In the genomic region with DNA sequence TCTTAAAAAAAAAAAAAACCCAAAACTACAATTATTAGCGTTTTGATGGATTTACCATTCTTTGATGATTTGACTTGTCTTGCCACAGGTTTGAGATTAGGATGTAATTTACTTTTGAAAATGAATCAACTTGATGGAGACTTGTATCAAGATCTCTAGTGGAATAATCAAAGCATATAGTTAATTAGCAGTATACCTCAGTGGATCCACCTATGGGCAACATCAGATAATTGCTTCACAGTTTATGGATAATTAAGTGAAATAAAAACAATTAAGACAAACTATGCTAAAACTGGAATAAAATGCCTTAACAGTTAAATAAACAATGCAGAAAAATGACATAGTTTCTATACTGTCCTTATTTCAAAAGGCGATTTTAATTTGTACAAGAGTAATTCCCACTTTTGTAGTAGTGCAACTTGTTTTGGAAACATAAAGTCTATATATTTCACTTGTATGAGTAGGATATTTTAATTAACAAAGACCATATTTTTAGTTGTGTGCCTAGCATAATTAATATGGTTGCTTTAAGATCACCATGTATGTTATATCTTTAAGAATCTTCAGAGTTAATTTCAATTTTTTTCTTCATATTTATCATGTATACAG, we compare ENCODE assay signal across 2 cellular contexts.
TF ChIP-seq lines count a peak whose summit lies in the region.

No MANE protein-coding gene starts in this region.

TF ChIP-seq in HCT116, 20 proteins besides CTCF, POLR2A, EP300 and RAD21 (continued from another document):
- TF ChIP-seq, protein P1, sequence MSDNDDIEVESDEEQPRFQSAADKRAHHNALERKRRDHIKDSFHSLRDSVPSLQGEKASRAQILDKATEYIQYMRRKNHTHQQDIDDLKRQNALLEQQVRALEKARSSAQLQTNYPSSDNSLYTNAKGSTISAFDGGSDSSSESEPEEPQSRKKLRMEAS (IDR thresholded peaks at IDR 0.05), result no peak
- no peak for TF ChIP-seq SP1 (IDR thresholded peaks at IDR 0.05; ENCODE audit: low read depth)
- TF ChIP-seq ZFX (IDR thresholded peaks at IDR 0.05), result no peak
- no peak for TF ChIP-seq CBX3 (IDR thresholded peaks at IDR 0.05; ENCODE audit: low read depth)
- no peak for TF ChIP-seq FOSL1 (IDR thresholded peaks at IDR 0.05; ENCODE audit: low read depth)
- no peak for TF ChIP-seq EZH2 (IDR thresholded peaks at IDR 0.05)
- TF ChIP-seq SIN3A (IDR thresholded peaks at IDR 0.05; ENCODE audit: low read depth), result no peak
- TF ChIP-seq ZNF274 (IDR thresholded peaks at IDR 0.05; ENCODE audit: low read depth, low read length), result no peak
- no peak for TF ChIP-seq ELF1 (IDR thresholded peaks at IDR 0.05; ENCODE audit: borderline replicate concordance, low read depth)
- no peak for TF ChIP-seq POLR2AphosphoS5 (IDR thresholded peaks at IDR 0.05; ENCODE audit: low read depth, low read length)
- TF ChIP-seq YY1 (IDR thresholded peaks at IDR 0.05; ENCODE audit: extremely low read depth, insufficient replicate concordance, low read depth, low read length), result no peak

TF ChIP-seq in liver, 16 proteins besides CTCF, POLR2A, EP300 and RAD21 (continued from another document):
- TF ChIP-seq, protein P2, sequence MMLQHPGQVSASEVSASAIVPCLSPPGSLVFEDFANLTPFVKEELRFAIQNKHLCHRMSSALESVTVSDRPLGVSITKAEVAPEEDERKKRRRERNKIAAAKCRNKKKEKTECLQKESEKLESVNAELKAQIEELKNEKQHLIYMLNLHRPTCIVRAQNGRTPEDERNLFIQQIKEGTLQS (IDR thresholded peaks at IDR 0.05), result no peak
- TF ChIP-seq JUND (IDR thresholded peaks at IDR 0.05), result no peak
- TF ChIP-seq, protein P3, sequence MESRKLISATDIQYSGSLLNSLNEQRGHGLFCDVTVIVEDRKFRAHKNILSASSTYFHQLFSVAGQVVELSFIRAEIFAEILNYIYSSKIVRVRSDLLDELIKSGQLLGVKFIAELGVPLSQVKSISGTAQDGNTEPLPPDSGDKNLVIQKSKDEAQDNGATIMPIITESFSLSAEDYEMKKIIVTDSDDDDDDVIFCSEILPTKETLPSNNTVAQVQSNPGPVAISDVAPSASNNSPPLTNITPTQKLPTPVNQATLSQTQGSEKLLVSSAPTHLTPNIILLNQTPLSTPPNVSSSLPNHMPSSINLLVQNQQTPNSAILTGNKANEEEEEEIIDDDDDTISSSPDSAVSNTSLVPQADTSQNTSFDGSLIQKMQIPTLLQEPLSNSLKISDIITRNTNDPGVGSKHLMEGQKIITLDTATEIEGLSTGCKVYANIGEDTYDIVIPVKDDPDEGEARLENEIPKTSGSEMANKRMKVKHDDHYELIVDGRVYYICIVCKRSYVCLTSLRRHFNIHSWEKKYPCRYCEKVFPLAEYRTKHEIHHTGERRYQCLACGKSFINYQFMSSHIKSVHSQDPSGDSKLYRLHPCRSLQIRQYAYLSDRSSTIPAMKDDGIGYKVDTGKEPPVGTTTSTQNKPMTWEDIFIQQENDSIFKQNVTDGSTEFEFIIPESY (IDR thresholded peaks at IDR 0.05), result no peak
- TF ChIP-seq, protein P4, sequence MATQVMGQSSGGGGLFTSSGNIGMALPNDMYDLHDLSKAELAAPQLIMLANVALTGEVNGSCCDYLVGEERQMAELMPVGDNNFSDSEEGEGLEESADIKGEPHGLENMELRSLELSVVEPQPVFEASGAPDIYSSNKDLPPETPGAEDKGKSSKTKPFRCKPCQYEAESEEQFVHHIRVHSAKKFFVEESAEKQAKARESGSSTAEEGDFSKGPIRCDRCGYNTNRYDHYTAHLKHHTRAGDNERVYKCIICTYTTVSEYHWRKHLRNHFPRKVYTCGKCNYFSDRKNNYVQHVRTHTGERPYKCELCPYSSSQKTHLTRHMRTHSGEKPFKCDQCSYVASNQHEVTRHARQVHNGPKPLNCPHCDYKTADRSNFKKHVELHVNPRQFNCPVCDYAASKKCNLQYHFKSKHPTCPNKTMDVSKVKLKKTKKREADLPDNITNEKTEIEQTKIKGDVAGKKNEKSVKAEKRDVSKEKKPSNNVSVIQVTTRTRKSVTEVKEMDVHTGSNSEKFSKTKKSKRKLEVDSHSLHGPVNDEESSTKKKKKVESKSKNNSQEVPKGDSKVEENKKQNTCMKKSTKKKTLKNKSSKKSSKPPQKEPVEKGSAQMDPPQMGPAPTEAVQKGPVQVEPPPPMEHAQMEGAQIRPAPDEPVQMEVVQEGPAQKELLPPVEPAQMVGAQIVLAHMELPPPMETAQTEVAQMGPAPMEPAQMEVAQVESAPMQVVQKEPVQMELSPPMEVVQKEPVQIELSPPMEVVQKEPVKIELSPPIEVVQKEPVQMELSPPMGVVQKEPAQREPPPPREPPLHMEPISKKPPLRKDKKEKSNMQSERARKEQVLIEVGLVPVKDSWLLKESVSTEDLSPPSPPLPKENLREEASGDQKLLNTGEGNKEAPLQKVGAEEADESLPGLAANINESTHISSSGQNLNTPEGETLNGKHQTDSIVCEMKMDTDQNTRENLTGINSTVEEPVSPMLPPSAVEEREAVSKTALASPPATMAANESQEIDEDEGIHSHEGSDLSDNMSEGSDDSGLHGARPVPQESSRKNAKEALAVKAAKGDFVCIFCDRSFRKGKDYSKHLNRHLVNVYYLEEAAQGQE (IDR thresholded peaks at IDR 0.05), result no peak
- TF ChIP-seq SP1 (IDR thresholded peaks at IDR 0.05), result no peak
- no peak for TF ChIP-seq TAF1 (conservative IDR thresholded peaks at IDR 0.05)
- TF ChIP-seq HNF4G (IDR thresholded peaks at IDR 0.05), result no peak
